In the genomic region with DNA sequence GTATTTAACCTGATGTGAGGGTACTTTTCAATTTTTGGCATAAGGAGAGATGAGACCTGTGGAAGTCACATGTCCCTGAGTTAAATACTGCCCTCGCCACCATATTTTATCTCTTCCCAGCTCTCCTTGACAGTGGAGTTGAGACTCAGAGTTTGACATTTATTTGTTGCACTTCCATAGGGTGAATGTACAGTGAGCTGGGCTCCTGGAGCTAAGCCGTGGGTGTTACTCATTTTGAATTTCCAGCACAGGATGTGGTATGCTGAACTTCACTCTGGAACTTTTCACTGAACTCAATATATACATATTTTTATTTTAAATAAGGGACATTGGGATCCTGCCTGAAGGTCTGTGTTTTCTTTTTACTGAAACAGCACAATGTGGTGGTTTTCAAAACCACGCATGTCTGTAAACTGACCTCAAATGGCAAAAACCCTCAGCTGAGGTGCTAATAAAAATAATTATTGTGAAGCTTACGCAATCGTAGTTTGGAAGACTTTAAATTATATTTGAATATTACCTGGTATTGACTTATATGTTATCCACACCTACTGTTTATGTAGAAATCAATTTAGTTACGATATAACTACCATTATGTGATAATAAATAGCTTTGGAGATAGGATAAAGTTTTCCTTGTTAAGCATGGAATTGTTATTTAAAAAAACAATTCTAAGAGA, we compare ENCODE assay signal across 23 cellular contexts. TPM values are rescaled to one million over a fixed set of nuclear protein-coding genes. Genes with fewer than 3 reads are reported as not detected.
DNase-seq lines count a peak whose midpoint lies in the region; ATAC-seq and TF ChIP-seq lines count a peak whose summit lies in the region.
"Had no signal": no experiment of that assay in that cellular context is flagged by ENCODE, and none has a peak within 500 bp of the region (broad histone marks: within the 10 kb centered on the region; RNA-seq: fewer than 3 reads in every experiment).

No MANE protein-coding gene starts in this region.

- H2AFZ ChIP-seq in PC-3 (ENCODE audit: low read length) = no peak overlapping the region

- H3K36me3 Mint-ChIP-seq in activated naive CD4-positive, alpha-beta T cell treated with anti-CD3 and anti-CD28 coated beads, Interleukin-2, amount 50 U/mL, for 24 hours = peaks cover 20% of the 10 kb centered on the region
- peaks cover 42% of the 10 kb centered on the region for H3K36me3 Mint-ChIP-seq in activated naive CD4-positive, alpha-beta T cell treated with anti-CD3 and anti-CD28 coated beads for 36 hours (ENCODE audit: low read depth)

- no peaks in the 10 kb centered on the region for H3F3A ChIP-seq in PC-3 (ENCODE audit: low read length, unreplicated experiment)

- no peaks in the 10 kb centered on the region; the same call in 1 of the 2 replicates for H3K79me2 ChIP-seq in PC-3 (ENCODE audit: low read length)

- H3K4me3 ChIP-seq in PC-3 (ENCODE audit: low read length) (no peak overlapping the region), choroid plexus epithelial cell (ENCODE audit: low read depth, low read length) (no peak overlapping the region)
- H3K4me3 ChIP-seq: left ventricle myocardium inferior, sigmoid colon, stomach had no signal

- POLR2A ChIA-PET in PC-3 (lab: Charles Lee; ENCODE audit: unreplicated experiment) (no interaction called here), RWPE1 (lab: Yijun Ruan, JAX; ENCODE audit: low non-redundant PET) (no interaction called here)

- no peaks in the 10 kb centered on the region for H3K27me3 Mint-ChIP-seq in activated naive CD4-positive, alpha-beta T cell treated with anti-CD3 and anti-CD28 coated beads, Interleukin-2, amount 50 U/mL, for 24 hours
- no peaks in the 10 kb centered on the region for H3K27me3 Mint-ChIP-seq in activated naive CD4-positive, alpha-beta T cell treated with anti-CD3 and anti-CD28 coated beads for 36 hours (ENCODE audit: low read depth)
- H3K27me3 Mint-ChIP-seq: type B pancreatic cell had no signal

- no peak overlapping the region for H3K4me2 ChIP-seq in PC-3 (ENCODE audit: low read length)

- H3K9ac ChIP-seq in PC-3 (ENCODE audit: low read length) = no peak overlapping the region

- no peaks in the 10 kb centered on the region for H3K27me3 ChIP-seq in PC-3 (ENCODE audit: low read length)
- H3K27me3 ChIP-seq: sigmoid colon, stomach had no signal

- H3K4me3 Mint-ChIP-seq in activated naive CD4-positive, alpha-beta T cell treated with anti-CD3 and anti-CD28 coated beads, Interleukin-2, amount 50 U/mL, for 24 hours = no peak overlapping the region
- no peak overlapping the region for H3K4me3 Mint-ChIP-seq in activated naive CD4-positive, alpha-beta T cell treated with anti-CD3 and anti-CD28 coated beads for 36 hours
- H3K4me3 Mint-ChIP-seq: T-helper 1 cell treated with Interleukin-12 subunit alpha and Interleukin-12 subunit beta and Interleukin-4 antibody, amounts not matched to agents 30 μg/mL and 1 μg/mL, for 36 hours; type B pancreatic cell had no signal

- H3K27ac Mint-ChIP-seq in activated naive CD4-positive, alpha-beta T cell treated with anti-CD3 and anti-CD28 coated beads, Interleukin-2, amount 50 U/mL, for 24 hours = peak overlapping the region; percentile 52
- H3K27ac Mint-ChIP-seq in activated naive CD4-positive, alpha-beta T cell treated with anti-CD3 and anti-CD28 coated beads for 36 hours = no peak overlapping the region
- H3K27ac Mint-ChIP-seq: type B pancreatic cell had no signal

- no TSS peak for BruUV-seq in PC-3 (replicated peaks; lab: Mats Ljungman, UMichigan)

- no peaks in the 10 kb centered on the region for H4K20me1 ChIP-seq in PC-3 (ENCODE audit: low read length)

- H3K27ac ChIP-seq in PC-3 (ENCODE audit: low read length) (no peak overlapping the region), RWPE1 (no peak overlapping the region)
- H3K27ac ChIP-seq: epithelial cell of prostate, left ventricle myocardium inferior, sigmoid colon, stomach had no signal

- no peaks in the 10 kb centered on the region for H3K9me2 ChIP-seq in PC-3 (replicated peaks; ENCODE audit: low read length)

- H3K36me3 ChIP-seq in PC-3 (ENCODE audit: low read depth, low read length) = no peaks in the 10 kb centered on the region
- H3K36me3 ChIP-seq: left ventricle myocardium inferior, sigmoid colon, stomach had no signal

- no peak for DNase-seq in activated naive CD4-positive, alpha-beta T cell treated with anti-CD3 and anti-CD28 coated beads for 36 hours
- DNase-seq in PC-3 (peak; percentile 18), choroid plexus epithelial cell (ENCODE audit: low read depth) (peak; percentile 44), RWPE1 (ENCODE audit: low spot score) (no peak), NCI-H2171 (lab: John Stamatoyannopoulos, UW) (no peak), SKM-1 treated with dmso at 0.1 percent for 144 hours (lab: John Stamatoyannopoulos, UW; ENCODE audit: unreplicated experiment) (no peak)
- no peak for DNase-seq in stimulated activated naive CD8-positive, alpha-beta T cell treated with anti-CD3 and anti-CD28 coated beads, Interleukin-15, Interleukin-2, amounts not matched to agents 100 U/mL and 50 U/mL, for 24 hours
- DNase-seq: ACHN; activated naive CD4-positive, alpha-beta T cell treated with Interleukin-2 at 50 U/mL for 16 hours; dermis blood vessel endothelial cell; DMS153; left ventricle myocardium inferior; MM.1S; NCI-H2081 treated with DMSO at 0.1 percent for 48 hours; NCI-H526 treated with DMSO at 0.1 percent for 48 hours; SHP77 treated with DMSO at 0.1 percent for 48 hours; sigmoid colon; stimulated activated CD4-positive, alpha-beta T cell treated with anti-CD3 and anti-CD28 coated beads, Interleukin-1b, Interleukin-23, amount 100 ng/mL, for 48 hours; stomach had no signal

- peak; percentile 60 for ATAC-seq in PC-3
- ATAC-seq in stimulated activated naive CD8-positive, alpha-beta T cell treated with anti-CD3 and anti-CD28 coated beads, Interleukin-15, Interleukin-2, amounts not matched to agents 100 U/mL and 50 U/mL, for 24 hours = peak; percentile 72

- intact Hi-C loops in activated naive CD4-positive, alpha-beta T cell treated with anti-CD3 and anti-CD28 coated beads for 36 hours (cut with micrococcal nuclease) = no loop called here
- intact Hi-C loops in PC-3 (cut with micrococcal nuclease) = no loop called here

- no peaks in the 10 kb centered on the region for H3K4me1 ChIP-seq in PC-3 (ENCODE audit: insufficient read depth, low read length)

- no peaks in the 10 kb centered on the region for H3K9me3 Mint-ChIP-seq in activated naive CD4-positive, alpha-beta T cell treated with anti-CD3 and anti-CD28 coated beads, Interleukin-2, amount 50 U/mL, for 24 hours
- peaks cover 19% of the 10 kb centered on the region for H3K9me3 Mint-ChIP-seq in activated naive CD4-positive, alpha-beta T cell treated with anti-CD3 and anti-CD28 coated beads for 36 hours
- H3K9me3 Mint-ChIP-seq: type B pancreatic cell had no signal

- no peaks in the 10 kb centered on the region for H3K9me3 ChIP-seq in PC-3 (ENCODE audit: low read length)
- H3K9me3 ChIP-seq: left ventricle myocardium inferior, sigmoid colon, stomach had no signal

- CTCF ChIA-PET in activated naive CD4-positive, alpha-beta T cell treated with anti-CD3 and anti-CD28 coated beads for 36 hours (lab: Charles Lee) = interaction anchor here (0.6 to 2.1 kb wide), 12 partner anchors 10 to 129 kb away, joined by 3 to 10 read pairs (median 4); no protein-coding TSS in a partner anchor
- CTCF ChIA-PET in PC-3 (lab: Charles Lee) = interaction anchor here (0.6 kb wide), 1 partner anchor 13 kb away, joined by 3 read pairs; no protein-coding TSS in a partner anchor
- CTCF ChIA-PET in RWPE1 (lab: Yijun Ruan, JAX) = interaction anchor here (0.6 to 2.9 kb wide), 2 partner anchors 13 to 623 kb away, joined by 3 to 9 read pairs; no protein-coding TSS in a partner anchor

- H3K4me1 Mint-ChIP-seq in activated naive CD4-positive, alpha-beta T cell treated with anti-CD3 and anti-CD28 coated beads, Interleukin-2, amount 50 U/mL, for 24 hours = peaks cover 82% of the 10 kb centered on the region
- H3K4me1 Mint-ChIP-seq in activated naive CD4-positive, alpha-beta T cell treated with anti-CD3 and anti-CD28 coated beads for 36 hours (ENCODE audit: low read depth) = peaks cover 68% of the 10 kb centered on the region

- TF ChIP-seq CTCF in PC-3 (conservative IDR thresholded peaks at IDR 0.05; ENCODE audit: low read depth, low read length) (no peak), choroid plexus epithelial cell (conservative IDR thresholded peaks at IDR 0.05; ENCODE audit: low read depth, low read length) (no peak), RWPE1 (conservative IDR thresholded peaks at IDR 0.05; ENCODE audit: low read depth) (no peak)

RNA-seq across cellular contexts. Expression of gene RNF144A, which starts 12.1 kb away (rescaled TPM):
- total RNA-seq in activated naive CD4-positive, alpha-beta T cell treated with anti-CD3 and anti-CD28 coated beads for 36 hours = 10 to 100 TPM; 49.0 to 50.6 TPM
- total RNA-seq in PC-3 (2014; rRNA removed) = 9.5 and 13.1 TPM in 2 replicates

RNA-seq across cellular contexts. Expression of gene RSAD2, which starts 51.8 kb away (rescaled TPM):
- total RNA-seq in activated naive CD4-positive, alpha-beta T cell treated with anti-CD3 and anti-CD28 coated beads for 36 hours = 1 to 10 TPM; 9.1 to 9.9 TPM
- total RNA-seq in PC-3 (2014; rRNA removed) = 0.35 and 2.1 TPM in 2 replicates

Comparison
In these comparisons a context has a peak if more than half of its experiments do, and no peak if none do; other contexts are left out.
1. DNase-seq: peak in PC-3 (single experiment) and choroid plexus epithelial cell (single experiment); none in activated naive CD4-positive, alpha-beta T cell treated with anti-CD3 and anti-CD28 coated beads for 36 hours (single experiment), stimulated activated naive CD8-positive, alpha-beta T cell treated with anti-CD3 and anti-CD28 coated beads, Interleukin-15, Interleukin-2, amounts not matched to agents 100 U/mL and 50 U/mL, for 24 hours (single experiment), RWPE1 (single experiment), NCI-H2171 (single experiment) and SKM-1 treated with dmso at 0.1 percent for 144 hours (single experiment).